ENCODE assay signal across 7 cellular contexts in genomic region chr10:108783897-108784296, GRCh38.
DNase-seq lines count a peak whose midpoint lies in the region; ATAC-seq and TF ChIP-seq lines count a peak whose summit lies in the region.

No MANE protein-coding gene starts in this region.

- H3K27me3 ChIP-seq in SU-DHL-6 (ENCODE audit: low read length), result no peaks in the 10 kb centered on the region

- H3K79me2 ChIP-seq in SU-DHL-6 (ENCODE audit: insufficient read depth, low read length), result no peaks in the 10 kb centered on the region

- H3K4me2 ChIP-seq in SU-DHL-6 (ENCODE audit: low read depth, low read length, poor library complexity, severe bottlenecking), result no peak overlapping the region

- H3K9me2 ChIP-seq in SU-DHL-6 (replicated peaks; ENCODE audit: insufficient read depth, low read length), result no peaks in the 10 kb centered on the region

- H3K36me3 ChIP-seq in SU-DHL-6 (ENCODE audit: low read length), result no peaks in the 10 kb centered on the region

- ATAC-seq in GM19395 (IDR thresholded peaks at IDR 0.05; ENCODE audit: unreplicated experiment), result peak; percentile 81

- H3F3A ChIP-seq in SU-DHL-6 (ENCODE audit: insufficient read depth), result no peaks in the 10 kb centered on the region

- TF ChIP-seq CTCF in SU-DHL-6 (IDR thresholded peaks at IDR 0.05; ENCODE audit: insufficient read depth, low read length, poor library complexity, severe bottlenecking), result peak; percentile 50

- H2AFZ ChIP-seq in SU-DHL-6 (ENCODE audit: low read depth, low read length, severe bottlenecking), result no peak overlapping the region

- H3K4me3 ChIP-seq in SU-DHL-6 (ENCODE audit: insufficient read depth, low read length, poor library complexity, severe bottlenecking), result no peak overlapping the region

- H3K27ac ChIP-seq in SU-DHL-6 (ENCODE audit: low read depth, low read length), result no peak overlapping the region

- no peaks in the 10 kb centered on the region for H4K20me1 ChIP-seq in SU-DHL-6 (ENCODE audit: low read depth, low read length)

- no peaks in the 10 kb centered on the region for H3K9me3 ChIP-seq in SU-DHL-6 (ENCODE audit: insufficient read depth, low read length)

- peak; percentile 80 for DNase-seq in ELR (ENCODE audit: low read depth)
- DNase-seq in HK-2 (ENCODE audit: unreplicated experiment), result peak; percentile 34
- DNase-seq in kidney glomerular epithelial cell (lab: John Stamatoyannopoulos, UW), result peak; percentile 51
- DNase-seq in NCI-H187 (lab: John Stamatoyannopoulos, UW), result no peak
- no peak for DNase-seq in hippocampal formation (lab: John Stamatoyannopoulos, UW)

- no peak overlapping the region for H3K9ac ChIP-seq in SU-DHL-6 (ENCODE audit: low read length)

Comparison
In these comparisons a context has a peak if more than half of its experiments do, and no peak if none do; other contexts are left out.
1. DNase-seq: peak in ELR (single experiment), HK-2 (single experiment) and kidney glomerular epithelial cell (single experiment); none in NCI-H187 (0 of 2) and hippocampal formation (0 of 2).